27 cellular contexts compared by ENCODE assay signal in genomic region chr12:79329933-79330332, GRCh38.
A peak's percentile ranks its signal among the peaks of the same experiment; 100 is the strongest.
DNase-seq lines count a peak whose midpoint lies in the region; ATAC-seq, FAIRE-seq and TF ChIP-seq lines count a peak whose summit lies in the region.
"Had no signal": no experiment of that assay in that cellular context is flagged by ENCODE, and none has a peak within 500 bp of the region (broad histone marks: within the 10 kb centered on the region; RNA-seq: fewer than 3 reads in every experiment).

No MANE protein-coding gene starts in this region.

- no peak overlapping the region for H3K4me3 ChIP-seq in mammary epithelial cell (replicated peaks in 1 of 3; ENCODE audit: insufficient read depth in 1 of 3, low read depth in 2 of 3, low read length in 3 of 3)
- no peak overlapping the region for H3K4me3 ChIP-seq in breast epithelium
- H3K4me3 ChIP-seq in astrocyte (ENCODE audit: insufficient read depth, low read depth, low read length), result no peak overlapping the region
- H3K4me3 ChIP-seq in BE2C (ENCODE audit: low read depth, low read length), result no peak overlapping the region
- H3K4me3 ChIP-seq: ovary, SJCRH30, skin epidermis, upper lobe of left lung had no signal

- H3K27ac ChIP-seq in mammary epithelial cell (ENCODE audit: insufficient read depth, low read depth, low read length) (no peak overlapping the region), breast epithelium (no peak overlapping the region), astrocyte (ENCODE audit: low read depth, low read length) (no peak overlapping the region)
- H3K27ac ChIP-seq: 22Rv1, ovary, SJCRH30, skin epidermis, upper lobe of left lung had no signal

- peaks cover 2% of the 10 kb centered on the region for H3K36me3 Mint-ChIP-seq in astrocyte (ENCODE audit: low read depth, unreplicated experiment)
- no peaks in the 10 kb centered on the region for H3K36me3 Mint-ChIP-seq in activated CD8-positive, alpha-beta memory T cell treated with anti-CD3 and anti-CD28 coated beads, Interleukin-2, amount 10 ng/mL, durations not matched to agents 7 days and 5 days
- H3K36me3 Mint-ChIP-seq: activated naive CD8-positive, alpha-beta T cell; CD8-positive, alpha-beta T cell; IgD-negative memory B cell; memory B cell; stimulated activated naive B cell treated with anti-CD40 and anti-IgM and Interleukin-4, amounts not matched to agents 10 μg/mL and 1 μg/mL and 100 μg/mL, for 72 hours had no signal

- no peak for ATAC-seq in activated CD8-positive, alpha-beta memory T cell treated with anti-CD3 and anti-CD28 coated beads, Interleukin-2, amount 10 ng/mL, durations not matched to agents 7 days and 5 days
- ATAC-seq: activated CD8-positive, alpha-beta T cell treated with anti-CD3 and anti-CD28 coated beads for 36 hours; CD8-positive, alpha-beta T cell; left lobe of liver; stimulated activated naive B cell treated with anti-CD40 and anti-IgM and Interleukin-4, amounts not matched to agents 10 μg/mL and 1 μg/mL and 100 μg/mL, for 72 hours had no signal

- H4K20me1 ChIP-seq in mammary epithelial cell (ENCODE audit: insufficient read depth, low read length) (no peaks in the 10 kb centered on the region), astrocyte (ENCODE audit: insufficient read depth, low read length) (no peaks in the 10 kb centered on the region)

- H3K27me3 Mint-ChIP-seq in astrocyte (ENCODE audit: low read depth, unreplicated experiment), result no peaks in the 10 kb centered on the region
- no peaks in the 10 kb centered on the region for H3K27me3 Mint-ChIP-seq in activated CD8-positive, alpha-beta memory T cell treated with anti-CD3 and anti-CD28 coated beads, Interleukin-2, amount 10 ng/mL, durations not matched to agents 7 days and 5 days
- H3K27me3 Mint-ChIP-seq: activated CD8-positive, alpha-beta T cell treated with anti-CD3 and anti-CD28 coated beads for 36 hours; activated naive CD8-positive, alpha-beta T cell; IgD-negative memory B cell; stimulated activated naive B cell treated with anti-CD40 and anti-IgM and Interleukin-4, amounts not matched to agents 10 μg/mL and 1 μg/mL and 100 μg/mL, for 72 hours had no signal

- H3K4me1 Mint-ChIP-seq in astrocyte (ENCODE audit: low read depth, unreplicated experiment), result no peaks in the 10 kb centered on the region
- H3K4me1 Mint-ChIP-seq in activated CD8-positive, alpha-beta memory T cell treated with anti-CD3 and anti-CD28 coated beads, Interleukin-2, amount 10 ng/mL, durations not matched to agents 7 days and 5 days, result no peaks in the 10 kb centered on the region
- H3K4me1 Mint-ChIP-seq: IgD-negative memory B cell; memory B cell; stimulated activated naive B cell treated with anti-CD40 and anti-IgM and Interleukin-4, amounts not matched to agents 10 μg/mL and 1 μg/mL and 100 μg/mL, for 72 hours had no signal

- WGBS in mammary epithelial cell (ENCODE audit: low coverage, missing lambda C conversion rate), result 89% methylated on average over 2 of the region's 2 CpGs

- DNase-seq in mammary epithelial cell, result peak; percentile 51
- DNase-seq in breast epithelium (ENCODE audit: low spot score in 2 of 2), result no peak
- DNase-seq in astrocyte (ENCODE audit: low read depth), result peak; percentile 40
- peak; percentile 50 for DNase-seq in fibroblast of peridontal ligament (ENCODE audit: extremely low read depth)
- DNase-seq in activated CD8-positive, alpha-beta memory T cell treated with anti-CD3 and anti-CD28 coated beads, Interleukin-2, amount 10 ng/mL, durations not matched to agents 7 days and 5 days, result no peak
- no peak for DNase-seq in hypothalamus (lab: John Stamatoyannopoulos, UW)
- DNase-seq in BE2C, result no peak
- no peak for DNase-seq in activated T-cell treated with anti-CD3 and anti-CD28 coated beads, Interleukin-2, amount 50 U/mL, for 48 hours
- DNase-seq: activated CD8-positive, alpha-beta T cell treated with anti-CD3 and anti-CD28 coated beads for 36 hours; aorta; CD8-positive, alpha-beta T cell; glutamatergic neuron; NCI-H1048; NCI-H1694; NCI-H82; ovary; SJCRH30; stimulated activated naive B cell treated with anti-CD40 and anti-IgM and Interleukin-4, amounts not matched to agents 10 μg/mL and 1 μg/mL and 100 μg/mL, for 72 hours; T-helper 9 cell; upper lobe of left lung had no signal

- H3K4me2 ChIP-seq in mammary epithelial cell (ENCODE audit: insufficient read depth, low read depth, low read length) (no peak overlapping the region), astrocyte (ENCODE audit: low read length) (no peak overlapping the region)

- in situ Hi-C loops in mammary epithelial cell (cut with MboI; ENCODE audit: low sequenced_read_pairs in 2 of 2), result no loop called here

- no peak overlapping the region for H3K27ac Mint-ChIP-seq in astrocyte (ENCODE audit: unreplicated experiment)
- no peak overlapping the region for H3K27ac Mint-ChIP-seq in activated CD8-positive, alpha-beta memory T cell treated with anti-CD3 and anti-CD28 coated beads, Interleukin-2, amount 10 ng/mL, durations not matched to agents 7 days and 5 days
- H3K27ac Mint-ChIP-seq: activated CD8-positive, alpha-beta T cell treated with anti-CD3 and anti-CD28 coated beads for 36 hours; activated naive CD8-positive, alpha-beta T cell; CD8-positive, alpha-beta T cell; IgD-negative memory B cell; memory B cell; stimulated activated naive B cell treated with anti-CD40 and anti-IgM and Interleukin-4, amounts not matched to agents 10 μg/mL and 1 μg/mL and 100 μg/mL, for 72 hours had no signal

- H3K9ac ChIP-seq in mammary epithelial cell (ENCODE audit: insufficient read depth, low read length), result no peak overlapping the region
- no peak overlapping the region for H3K9ac ChIP-seq in astrocyte (ENCODE audit: low read length)

- TF ChIP-seq CTCF in mammary epithelial cell (conservative IDR thresholded peaks at IDR 0.05 in 1 of 2, IDR thresholded peaks at IDR 0.05 in 1 of 2; ENCODE audit: extremely low read depth in 1 of 2, insufficient read depth in 1 of 2, low read depth in 1 of 2, low read length in 2 of 2), result no peak
- TF ChIP-seq CTCF in breast epithelium (IDR thresholded peaks at IDR 0.05), result no peak
- TF ChIP-seq CTCF in astrocyte (IDR thresholded peaks at IDR 0.05; ENCODE audit: insufficient read depth, low read depth, low read length), result no peak
- TF ChIP-seq CTCF in BE2C (IDR thresholded peaks at IDR 0.05; ENCODE audit: low read depth, low read length), result no peak

- H2AFZ ChIP-seq in mammary epithelial cell (ENCODE audit: low read depth, low read length) (no peak overlapping the region), astrocyte (ENCODE audit: low read depth, low read length) (no peak overlapping the region)

- CTCF ChIA-PET in mammary epithelial cell (lab: Charles Lee; ENCODE audit: low non-redundant PET), result no interaction called here
- CTCF ChIA-PET in activated CD8-positive, alpha-beta memory T cell treated with anti-CD3 and anti-CD28 coated beads, Interleukin-2, amount 10 ng/mL, durations not matched to agents 7 days and 5 days (lab: Charles Lee), result no interaction called here

- no TSS peak for BruUV-seq in mammary epithelial cell (replicated peaks; lab: Mats Ljungman, UMichigan)

- no peak overlapping the region for H3K4me3 Mint-ChIP-seq in astrocyte (ENCODE audit: unreplicated experiment)
- H3K4me3 Mint-ChIP-seq in activated CD8-positive, alpha-beta memory T cell treated with anti-CD3 and anti-CD28 coated beads, Interleukin-2, amount 10 ng/mL, durations not matched to agents 7 days and 5 days, result no peak overlapping the region
- H3K4me3 Mint-ChIP-seq: activated CD8-positive, alpha-beta T cell treated with anti-CD3 and anti-CD28 coated beads for 36 hours; activated naive CD8-positive, alpha-beta T cell; CD8-positive, alpha-beta T cell; IgD-negative memory B cell; memory B cell; stimulated activated naive B cell treated with anti-CD40 and anti-IgM and Interleukin-4, amounts not matched to agents 10 μg/mL and 1 μg/mL and 100 μg/mL, for 72 hours had no signal

- no peaks in the 10 kb centered on the region for H3K36me3 ChIP-seq in mammary epithelial cell (ENCODE audit: insufficient read depth, low read length)
- no peaks in the 10 kb centered on the region for H3K36me3 ChIP-seq in breast epithelium
- H3K36me3 ChIP-seq in astrocyte (ENCODE audit: insufficient read depth, low read length), result no peaks in the 10 kb centered on the region
- H3K36me3 ChIP-seq in BE2C, result peaks cover 79% of the 10 kb centered on the region
- H3K36me3 ChIP-seq: ovary, SJCRH30, upper lobe of left lung had no signal

- no peak for TF ChIP-seq POLR2A in breast epithelium (IDR thresholded peaks at IDR 0.05)

- H3K9me3 Mint-ChIP-seq in astrocyte (ENCODE audit: unreplicated experiment), result no peaks in the 10 kb centered on the region
- H3K9me3 Mint-ChIP-seq in activated CD8-positive, alpha-beta memory T cell treated with anti-CD3 and anti-CD28 coated beads, Interleukin-2, amount 10 ng/mL, durations not matched to agents 7 days and 5 days (ENCODE audit: low read depth), result no peaks in the 10 kb centered on the region
- H3K9me3 Mint-ChIP-seq: activated CD8-positive, alpha-beta T cell treated with anti-CD3 and anti-CD28 coated beads for 36 hours; CD8-positive, alpha-beta T cell; IgD-negative memory B cell; memory B cell; stimulated activated naive B cell treated with anti-CD40 and anti-IgM and Interleukin-4, amounts not matched to agents 10 μg/mL and 1 μg/mL and 100 μg/mL, for 72 hours had no signal

- intact Hi-C loops in mammary epithelial cell (cut with micrococcal nuclease), result no loop called here
- intact Hi-C loops in breast epithelium (cut with DNase I; ENCODE audit: low total_unique reads), result no loop called here

- H3K4me1 ChIP-seq in mammary epithelial cell (ENCODE audit: insufficient read depth, low read length) (no peaks in the 10 kb centered on the region), breast epithelium (no peaks in the 10 kb centered on the region), astrocyte (ENCODE audit: insufficient read depth, low read length) (no peaks in the 10 kb centered on the region), BE2C (no peaks in the 10 kb centered on the region)
- H3K4me1 ChIP-seq: SJCRH30, upper lobe of left lung had no signal

- FAIRE-seq in astrocyte (lab: Jason Lieb, UNC), result no peak
- FAIRE-seq: islet of Langerhans had no signal

- H3K9me3 ChIP-seq in mammary epithelial cell (replicated peaks; ENCODE audit: insufficient read depth, low read length), result no peaks in the 10 kb centered on the region
- no peaks in the 10 kb centered on the region for H3K9me3 ChIP-seq in breast epithelium
- no peaks in the 10 kb centered on the region for H3K9me3 ChIP-seq in astrocyte (ENCODE audit: insufficient read depth, low read depth, low read length)
- no peaks in the 10 kb centered on the region for H3K9me3 ChIP-seq in BE2C
- H3K9me3 ChIP-seq: ovary, SJCRH30, upper lobe of left lung had no signal

- H3K79me2 ChIP-seq in mammary epithelial cell (ENCODE audit: insufficient read depth, low read length) (no peaks in the 10 kb centered on the region), astrocyte (ENCODE audit: insufficient read depth, low read length) (no peaks in the 10 kb centered on the region)

- dilution Hi-C loops in mammary epithelial cell (cut with HindIII; ENCODE audit: low sequenced_read_pairs), result no loop called here

- H3K27me3 ChIP-seq in mammary epithelial cell (ENCODE audit: insufficient read depth, low read length) (no peaks in the 10 kb centered on the region), breast epithelium (no peaks in the 10 kb centered on the region), astrocyte (ENCODE audit: insufficient read depth, low read length) (no peaks in the 10 kb centered on the region), BE2C (no peaks in the 10 kb centered on the region)
- H3K27me3 ChIP-seq: ovary, SJCRH30, upper lobe of left lung had no signal

Comparison
In these comparisons a context has a peak if more than half of its experiments do, and no peak if none do; other contexts are left out.
1. DNase-seq: peak in mammary epithelial cell (single experiment), astrocyte (single experiment) and fibroblast of peridontal ligament (single experiment); none in breast epithelium (0 of 2), activated CD8-positive, alpha-beta memory T cell treated with anti-CD3 and anti-CD28 coated beads, Interleukin-2, amount 10 ng/mL, durations not matched to agents 7 days and 5 days (single experiment), hypothalamus (0 of 51), BE2C (single experiment) and activated T-cell treated with anti-CD3 and anti-CD28 coated beads, Interleukin-2, amount 50 U/mL, for 48 hours (0 of 2).